In genomic region chr6:161407115-161407514, GRCh38 we compare ENCODE assay signal across 1 cellular context.
TF ChIP-seq lines count a peak whose summit lies in the region.

No MANE protein-coding gene starts in this region.

TF ChIP-seq in GM12878, 131 proteins besides CTCF, POLR2A, EP300 and RAD21 (continued from another document):
- TF ChIP-seq CUX1 (IDR thresholded peaks at IDR 0.05; ENCODE audit: insufficient replicate concordance, low read depth, low read length), result no peak
- TF ChIP-seq RELA (IDR thresholded peaks at IDR 0.05; ENCODE audit: borderline replicate concordance, partially characterized antibody), result no peak
